9 cellular contexts compared by ENCODE assay signal in genomic region chr6:47168176-47168575, GRCh38.
DNase-seq lines count a peak whose midpoint lies in the region; ATAC-seq, FAIRE-seq and TF ChIP-seq lines count a peak whose summit lies in the region.
"Had no signal": no experiment of that assay in that cellular context is flagged by ENCODE, and none has a peak within 500 bp of the region (broad histone marks: within the 10 kb centered on the region; RNA-seq: fewer than 3 reads in every experiment).

No MANE protein-coding gene starts in this region.

- H3K4me3 ChIP-seq in HFF-Myc (replicated peaks; ENCODE audit: low read depth, low read length) (no peak overlapping the region), foreskin fibroblast (ENCODE audit: low read depth in 1 of 2, low read length in 2 of 2) (no peak overlapping the region), subcutaneous abdominal adipose tissue (ENCODE audit: low read depth in 1 of 5, low read length in 5 of 5) (no peak overlapping the region)

- peaks cover 0 to 42% (median 38%) of the 10 kb centered on the region in 5 donors for H3K4me1 ChIP-seq in subcutaneous abdominal adipose tissue (ENCODE audit: control insufficient read depth in 5 of 5, insufficient read depth in 5 of 5, low read length in 5 of 5)

- TF ChIP-seq POLR2A in GM18505 (IDR thresholded peaks at IDR 0.05; ENCODE audit: borderline replicate concordance, extremely low read depth, insufficient read depth, insufficient read length): no peak

- peak overlapping the region; percentile 74 for H3K27ac ChIP-seq in subcutaneous abdominal adipose tissue (ENCODE audit: low read depth, low read length)

- H3K9me3 ChIP-seq in subcutaneous abdominal adipose tissue (ENCODE audit: control insufficient read depth in 5 of 5, low read length in 5 of 5): no peaks in the 10 kb centered on the region

- ATAC-seq in GM18505 (IDR thresholded peaks at IDR 0.05; ENCODE audit: unreplicated experiment) (no peak), HG03045 (IDR thresholded peaks at IDR 0.05; ENCODE audit: unreplicated experiment) (no peak), HG02623 (IDR thresholded peaks at IDR 0.05; ENCODE audit: unreplicated experiment) (no peak)

- DNase-seq in HFF-Myc (ENCODE audit: extremely low read depth, low read depth): peak; percentile 85
- DNase-seq in RCC 7860 (ENCODE audit: low spot score): peak; percentile 93
- peak; percentile 97 to 98 for DNase-seq in foreskin fibroblast
- no peak for DNase-seq in GM19240 (ENCODE audit: insufficient read length, low spot score)
- DNase-seq: hypothalamus had no signal

- peak overlapping the region in 2 of 5 donors; percentile 20 to 27 for H3K9ac ChIP-seq in subcutaneous abdominal adipose tissue (ENCODE audit: low read length in 5 of 5)

- no peaks in the 10 kb centered on the region for H3K36me3 ChIP-seq in subcutaneous abdominal adipose tissue (ENCODE audit: control insufficient read depth in 5 of 5, insufficient read depth in 5 of 5, low read length in 5 of 5)

- H3K27me3 ChIP-seq in subcutaneous abdominal adipose tissue (ENCODE audit: control insufficient read depth in 5 of 5, insufficient read depth in 4 of 5, low read length in 5 of 5): no peaks in the 10 kb centered on the region

- no peak for TF ChIP-seq CTCF in HFF-Myc (IDR thresholded peaks at IDR 0.05; ENCODE audit: low read depth, low read length, missing control alignments)
- no peak for TF ChIP-seq CTCF in foreskin fibroblast (IDR thresholded peaks at IDR 0.05; ENCODE audit: low read depth, low read length)

- peak; percentile 85 for FAIRE-seq in RCC 7860 (lab: Jason Lieb, UNC)
